ENCODE assay signal across 22 cellular contexts in the genomic region with DNA sequence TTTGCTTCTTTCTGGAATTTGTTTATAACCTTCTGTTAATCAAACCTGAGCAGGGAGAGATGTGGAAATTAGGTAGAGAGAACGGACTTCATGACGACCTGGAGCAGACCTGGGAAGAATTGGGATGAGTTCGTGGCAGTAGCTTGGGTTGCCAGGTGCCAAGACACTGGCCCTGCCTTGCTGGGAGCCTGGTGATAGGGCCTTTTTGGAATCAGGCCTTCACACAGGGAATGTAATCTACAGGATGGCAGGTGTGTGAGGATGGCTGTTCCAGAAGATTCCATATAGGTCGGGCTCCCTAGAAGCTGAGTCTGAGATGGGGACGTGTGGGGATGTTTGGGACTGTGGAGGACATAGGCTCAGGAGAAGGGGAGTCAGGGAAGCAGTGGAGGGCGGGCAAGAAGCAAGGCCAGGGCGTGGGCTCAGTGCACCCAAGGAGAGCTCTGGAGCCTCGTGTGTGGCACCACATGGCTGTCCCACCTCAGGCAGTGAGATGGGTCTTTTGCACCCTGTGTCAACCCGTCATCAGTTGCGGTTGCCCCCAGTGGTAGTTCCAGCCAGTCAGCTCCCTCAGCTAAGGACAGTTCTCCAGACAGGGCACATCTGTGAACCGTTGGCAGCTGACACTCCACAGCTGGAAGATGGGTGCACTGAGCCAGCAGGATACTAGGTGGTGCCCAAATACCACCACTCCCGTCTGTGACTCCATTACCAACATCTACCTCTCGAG.
A peak's percentile ranks its signal among the peaks of the same experiment; 100 is the strongest.
DNase-seq lines count a peak whose midpoint lies in the region; ATAC-seq and TF ChIP-seq lines count a peak whose summit lies in the region.
"Had no signal": no experiment of that assay in that cellular context is flagged by ENCODE, and none has a peak within 500 bp of the region (broad histone marks: within the 10 kb centered on the region; RNA-seq: fewer than 3 reads in every experiment).

No MANE protein-coding gene starts in this region.

- no peak for TF ChIP-seq POLR2A in vagina (IDR thresholded peaks at IDR 0.05)

- H3K27me3 ChIP-seq in vagina: no peaks in the 10 kb centered on the region
- H3K27me3 ChIP-seq: BLaER1, SJCRH30 had no signal

- no peaks in the 10 kb centered on the region for H3K27me3 Mint-ChIP-seq in osteocyte (ENCODE audit: unreplicated experiment)
- H3K27me3 Mint-ChIP-seq: CD4-positive, CD25-positive, alpha-beta regulatory T cell had no signal

- no peaks in the 10 kb centered on the region for H3K9me3 Mint-ChIP-seq in osteocyte (ENCODE audit: unreplicated experiment)
- H3K9me3 Mint-ChIP-seq: CD4-positive, CD25-positive, alpha-beta regulatory T cell; GM23338 had no signal

- H3K4me3 Mint-ChIP-seq in osteocyte (ENCODE audit: unreplicated experiment): no peak overlapping the region
- H3K4me3 Mint-ChIP-seq: CD4-positive, CD25-positive, alpha-beta regulatory T cell; GM23338; HFFc6 had no signal

- H3K4me1 Mint-ChIP-seq in osteocyte (ENCODE audit: unreplicated experiment): no peaks in the 10 kb centered on the region
- H3K4me1 Mint-ChIP-seq: CD4-positive, CD25-positive, alpha-beta regulatory T cell had no signal

- peak; percentile 27 for DNase-seq in cardiac septum (ENCODE audit: low spot score)
- DNase-seq in left cardiac atrium: no peak
- DNase-seq in islet precursor cell: peak; percentile 15
- DNase-seq in osteocyte (ENCODE audit: extremely low spot score, unreplicated experiment): peak; percentile 69
- peak; percentile 62 to 95 for DNase-seq in vagina (ENCODE audit: extremely low spot score in 2 of 2)
- DNase-seq in NCI-H774 (lab: John Stamatoyannopoulos, UW): no peak
- DNase-seq: CD4-positive, CD25-positive, alpha-beta regulatory T cell; HFFc6; KBM-7; MV-4-11; NCI-H1105 treated with DMSO at 0.1 percent for 48 hours; NCI-H146; NCI-H1930; NCI-H2107; NCI-H524; NCI-H748 treated with DMSO at 0.1 percent for 48 hours; SJCRH30 had no signal

- H3K36me3 Mint-ChIP-seq in osteocyte (ENCODE audit: unreplicated experiment): no peaks in the 10 kb centered on the region
- H3K36me3 Mint-ChIP-seq: CD4-positive, CD25-positive, alpha-beta regulatory T cell had no signal

- TF ChIP-seq CTCF in osteocyte (IDR thresholded peaks at IDR 0.05) (no peak), vagina (IDR thresholded peaks at IDR 0.05) (no peak)

- ATAC-seq in left cardiac atrium: no peak
- ATAC-seq in GM19328 (IDR thresholded peaks at IDR 0.05; ENCODE audit: unreplicated experiment): no peak
- ATAC-seq in GM18517 (IDR thresholded peaks at IDR 0.05; ENCODE audit: unreplicated experiment): no peak
- ATAC-seq: GM23338 had no signal

- no peak overlapping the region for H3K27ac ChIP-seq in vagina
- H3K27ac ChIP-seq: BLaER1, SJCRH30 had no signal

- H3K36me3 ChIP-seq in vagina: no peaks in the 10 kb centered on the region
- H3K36me3 ChIP-seq: BLaER1, HAP-1, SJCRH30 had no signal

- no peaks in the 10 kb centered on the region for H3K4me1 ChIP-seq in vagina
- H3K4me1 ChIP-seq: HAP-1, SJCRH30 had no signal

- no peak overlapping the region for H3K27ac Mint-ChIP-seq in osteocyte (ENCODE audit: unreplicated experiment)
- H3K27ac Mint-ChIP-seq: GM23338, HFFc6 had no signal

- intact Hi-C loops in cardiac septum (cut with DNase I): no loop called here
- intact Hi-C loops in left cardiac atrium (cut with DNase I): no loop called here
- intact Hi-C loops in vagina (cut with DNase I): no loop called here

- no peak overlapping the region for H3K4me3 ChIP-seq in vagina
- H3K4me3 ChIP-seq: BLaER1, GM23338, HAP-1, SJCRH30 had no signal

- H3K9me3 ChIP-seq in vagina: no peaks in the 10 kb centered on the region
- H3K9me3 ChIP-seq: BLaER1, HAP-1, SJCRH30 had no signal

Comparison
In these comparisons a context has a peak if more than half of its experiments do, and no peak if none do; other contexts are left out.
1. DNase-seq: peak in cardiac septum (single experiment), islet precursor cell (single experiment), osteocyte (single experiment) and vagina (2 of 2); none in left cardiac atrium (single experiment) and NCI-H774 (single experiment).